ENCODE assay signal across 13 cellular contexts in genomic region chr2:43149482-43150107, GRCh38.
DNase-seq lines count a peak whose midpoint lies in the region; ATAC-seq and TF ChIP-seq lines count a peak whose summit lies in the region.
"Had no signal": no experiment of that assay in that cellular context is flagged by ENCODE, and none has a peak within 500 bp of the region (broad histone marks: within the 10 kb centered on the region; RNA-seq: fewer than 3 reads in every experiment).

No MANE protein-coding gene starts in this region.

- H3F3A ChIP-seq in GM23338 (replicated peaks; ENCODE audit: low read depth), result 0 out of 2 replicates have a peak, but pooled peaks cover 3% of the 10 kb centered on the region

- peak overlapping the region; percentile 59; the same call in 1 of the 2 replicates for H2AFZ ChIP-seq in GM23338
- H2AFZ ChIP-seq: GM23248, PC-9 had no signal

- no peak overlapping the region for H3K4me3 Mint-ChIP-seq in GM23338
- H3K4me3 Mint-ChIP-seq in activated T-cell treated with anti-CD3 and anti-CD28 coated beads, Interleukin-2, amount 50 U/mL, for 4 hours, result peak overlapping the region; percentile 3

- no peaks in the 10 kb centered on the region for H3K9me2 ChIP-seq in GM23338 (ENCODE audit: insufficient read depth)

- no peak for TF ChIP-seq CTCF in GM10266 (IDR thresholded peaks at IDR 0.05; ENCODE audit: control insufficient read depth, insufficient read depth, low read depth, missing control alignments)
- TF ChIP-seq CTCF in GM23338 (conservative IDR thresholded peaks at IDR 0.05; ENCODE audit: low read depth in 2 of 2), result no peak
- no peak for TF ChIP-seq CTCF in neutrophil (IDR thresholded peaks at IDR 0.05)

- H3K36me3 Mint-ChIP-seq in GM23338 (ENCODE audit: low read depth), result no peaks in the 10 kb centered on the region
- no peaks in the 10 kb centered on the region for H3K36me3 Mint-ChIP-seq in activated T-cell treated with anti-CD3 and anti-CD28 coated beads, Interleukin-2, amount 50 U/mL, for 4 hours (ENCODE audit: insufficient read depth)

- H3K79me2 ChIP-seq in GM23338 (replicated peaks; ENCODE audit: insufficient read depth), result no peaks in the 10 kb centered on the region

- H3K4me3 ChIP-seq in GM23338, result no peak overlapping the region
- no peak overlapping the region for H3K4me3 ChIP-seq in neutrophil (ENCODE audit: low read depth in 1 of 2, low read length in 1 of 2)
- H3K4me3 ChIP-seq: body of pancreas, GM23248, ovary, PC-9 had no signal

- H3K27ac ChIP-seq in GM23338 (ENCODE audit: low read depth), result no peak overlapping the region
- H3K27ac ChIP-seq in neutrophil, result peak overlapping the region; percentile 8
- H3K27ac ChIP-seq: body of pancreas, GM23248, ovary, PC-9 had no signal

- H4K20me1 ChIP-seq in GM23338 (replicated peaks; ENCODE audit: insufficient read depth), result no peaks in the 10 kb centered on the region

- peaks cover 13% of the 10 kb centered on the region for H3K27me3 Mint-ChIP-seq in GM23338 (ENCODE audit: insufficient read depth, low read depth, poor library complexity)
- H3K27me3 Mint-ChIP-seq in activated T-cell treated with anti-CD3 and anti-CD28 coated beads, Interleukin-2, amount 50 U/mL, for 4 hours (ENCODE audit: low read depth), result no peaks in the 10 kb centered on the region

- no peaks in the 10 kb centered on the region for H3K36me3 ChIP-seq in GM23338 (ENCODE audit: insufficient read depth)
- no peaks in the 10 kb centered on the region for H3K36me3 ChIP-seq in neutrophil
- H3K36me3 ChIP-seq: ovary had no signal

- H3K4me1 ChIP-seq in GM23338 (ENCODE audit: insufficient read depth), result peaks cover 12% of the 10 kb centered on the region; the same call in 1 of the 2 replicates
- H3K4me1 ChIP-seq in neutrophil (ENCODE audit: control insufficient read depth in 1 of 2, insufficient read depth in 1 of 2, low read depth in 1 of 2, low read length in 1 of 2), result peaks cover 41 to 49% of the 10 kb centered on the region in 2 experiments

- no peak overlapping the region for H3K27ac Mint-ChIP-seq in GM23338

- peaks cover 30% of the 10 kb centered on the region for H3K4me1 Mint-ChIP-seq in GM23338
- H3K4me1 Mint-ChIP-seq in activated T-cell treated with anti-CD3 and anti-CD28 coated beads, Interleukin-2, amount 50 U/mL, for 4 hours (ENCODE audit: low read depth), result peaks cover 58% of the 10 kb centered on the region

- H3K4me2 ChIP-seq in GM23338, result no peak overlapping the region
- H3K4me2 ChIP-seq: PC-9 had no signal

- DNase-seq in GM10266 (ENCODE audit: extremely low spot score) (peak; percentile 43), GM23338 (ENCODE audit: low spot score) (no peak), MV-4-11 (lab: John Stamatoyannopoulos, UW) (no peak), COLO829 (ENCODE audit: low spot score) (no peak), NCI-H1694 (lab: John Stamatoyannopoulos, UW) (no peak)
- peak; percentile 47 for DNase-seq in activated T-cell treated with anti-CD3 and anti-CD28 coated beads, Interleukin-2, amount 50 U/mL, for 4 hours
- DNase-seq: body of pancreas, GM23248, islet precursor cell, ovary had no signal

- no peak for ATAC-seq in GM23338
- ATAC-seq in activated T-cell treated with anti-CD3 and anti-CD28 coated beads, Interleukin-2, amount 50 U/mL, for 4 hours, result peak; percentile 93 to 94
- no peak for ATAC-seq in HG03280 (IDR thresholded peaks at IDR 0.05; ENCODE audit: unreplicated experiment)
- ATAC-seq: body of pancreas had no signal

- H3K9me3 ChIP-seq in neutrophil, result no peaks in the 10 kb centered on the region
- H3K9me3 ChIP-seq: body of pancreas, ovary had no signal

- H3K27me3 ChIP-seq in GM23338 (ENCODE audit: insufficient read depth) (no peaks in the 10 kb centered on the region), neutrophil (no peaks in the 10 kb centered on the region)
- H3K27me3 ChIP-seq: body of pancreas, ovary had no signal

- H3K9me3 Mint-ChIP-seq in GM23338, result no peaks in the 10 kb centered on the region
- no peaks in the 10 kb centered on the region for H3K9me3 Mint-ChIP-seq in activated T-cell treated with anti-CD3 and anti-CD28 coated beads, Interleukin-2, amount 50 U/mL, for 4 hours

TF ChIP-seq in GM23338, 12 proteins besides CTCF, POLR2A, EP300 and RAD21 (continues in another document):
- TF ChIP-seq, protein P1, sequence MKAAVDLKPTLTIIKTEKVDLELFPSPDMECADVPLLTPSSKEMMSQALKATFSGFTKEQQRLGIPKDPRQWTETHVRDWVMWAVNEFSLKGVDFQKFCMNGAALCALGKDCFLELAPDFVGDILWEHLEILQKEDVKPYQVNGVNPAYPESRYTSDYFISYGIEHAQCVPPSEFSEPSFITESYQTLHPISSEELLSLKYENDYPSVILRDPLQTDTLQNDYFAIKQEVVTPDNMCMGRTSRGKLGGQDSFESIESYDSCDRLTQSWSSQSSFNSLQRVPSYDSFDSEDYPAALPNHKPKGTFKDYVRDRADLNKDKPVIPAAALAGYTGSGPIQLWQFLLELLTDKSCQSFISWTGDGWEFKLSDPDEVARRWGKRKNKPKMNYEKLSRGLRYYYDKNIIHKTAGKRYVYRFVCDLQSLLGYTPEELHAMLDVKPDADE (IDR thresholded peaks at IDR 0.05), result no peak
- no peak for TF ChIP-seq STAT1 (IDR thresholded peaks at IDR 0.05; ENCODE audit: unreplicated experiment)
- TF ChIP-seq ZNF331 (CRISPR knock-in tag; IDR thresholded peaks at IDR 0.05; ENCODE audit: low read depth), result no peak
- TF ChIP-seq NANOG (IDR thresholded peaks at IDR 0.05; ENCODE audit: borderline replicate concordance), result no peak
- no peak for TF ChIP-seq EZH2phosphoT487 (IDR thresholded peaks at IDR 0.05; ENCODE audit: unreplicated experiment)
- TF ChIP-seq EZH2 (IDR thresholded peaks at IDR 0.05; ENCODE audit: low read depth, unreplicated experiment), result no peak
- no peak for TF ChIP-seq CREB1 (CRISPR knock-in tag; IDR thresholded peaks at IDR 0.05; ENCODE audit: low read depth)
- TF ChIP-seq JUNB (IDR thresholded peaks at IDR 0.05; ENCODE audit: unreplicated experiment), result no peak
- TF ChIP-seq REST (IDR thresholded peaks at IDR 0.05; ENCODE audit: unreplicated experiment), result no peak

Comparison
In these comparisons a context has a peak if more than half of its experiments do, and no peak if none do; other contexts are left out.
1. DNase-seq: peak in GM10266 (single experiment) and activated T-cell treated with anti-CD3 and anti-CD28 coated beads, Interleukin-2, amount 50 U/mL, for 4 hours (single experiment); none in GM23338 (single experiment), MV-4-11 (single experiment), COLO829 (single experiment) and NCI-H1694 (single experiment).
2. ATAC-seq: peak in activated T-cell treated with anti-CD3 and anti-CD28 coated beads, Interleukin-2, amount 50 U/mL, for 4 hours (2 of 2); none in GM23338 (single experiment) and HG03280 (single experiment).